Comparison of ENCODE assay signal across 33 cellular contexts in the genomic region with DNA sequence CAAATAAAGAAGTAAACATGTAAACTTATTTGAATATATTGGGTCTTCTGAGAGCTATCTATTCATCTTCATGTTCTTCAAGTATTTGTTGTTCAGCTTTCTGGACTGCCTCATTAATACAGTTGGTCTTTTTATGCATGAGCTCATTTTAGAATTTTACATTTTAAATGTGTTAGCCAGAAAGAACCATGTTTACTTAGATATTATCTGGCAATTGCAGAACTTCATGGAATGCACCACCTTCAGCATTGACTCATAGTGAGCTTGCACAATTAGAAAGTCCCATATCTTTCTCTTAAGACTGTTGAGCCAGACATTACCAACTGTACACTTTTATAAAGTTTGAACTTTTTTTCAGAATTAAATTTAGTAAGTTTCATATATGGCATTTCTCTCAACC.
DNase-seq lines count a peak whose midpoint lies in the region; ATAC-seq, FAIRE-seq and TF ChIP-seq lines count a peak whose summit lies in the region.
"Had no signal": no experiment of that assay in that cellular context is flagged by ENCODE, and none has a peak within 500 bp of the region (broad histone marks: within the 10 kb centered on the region; RNA-seq: fewer than 3 reads in every experiment).

No MANE protein-coding gene starts in this region.

- H3K27me3 ChIP-seq in bronchial epithelial cell (ENCODE audit: control insufficient read depth, insufficient read depth, low read length): no peaks in the 10 kb centered on the region
- no peaks in the 10 kb centered on the region for H3K27me3 ChIP-seq in kidney epithelial cell (ENCODE audit: control insufficient read depth, insufficient read depth, low read length)
- H3K27me3 ChIP-seq: BLaER1, foreskin keratinocyte, neutrophil, spleen, tibial artery had no signal

- H3K27ac ChIP-seq in 22Rv1: peak overlapping the region; percentile 22
- H3K27ac ChIP-seq: A549, BLaER1, foreskin keratinocyte, lower lobe of right lung, neutrophil, SK-N-MC, spleen, tibial artery, WERI-Rb-1 had no signal

- DNase-seq in M059J (ENCODE audit: low read depth) (peak; percentile 68), bronchial epithelial cell (ENCODE audit: low read depth) (peak; percentile 59), kidney epithelial cell (ENCODE audit: low read depth) (peak; percentile 19), midbrain (lab: John Stamatoyannopoulos, UW) (no peak)
- no peak for DNase-seq in activated naive CD8-positive, alpha-beta T cell treated with anti-CD3 and anti-CD28 coated beads, Interleukin-2, amount 50 U/mL, for 24 hours
- DNase-seq in stimulated activated naive B cell treated with anti-CD40 and anti-IgM and Interleukin-4, amounts not matched to agents 10 μg/mL and 1 μg/mL and 100 μg/mL, for 72 hours: no peak
- DNase-seq: activated CD4-positive, alpha-beta T cell treated with anti-CD3 and anti-CD28 coated beads, Interleukin-2, amount 10 ng/mL, durations not matched to agents 7 days and 5 days; activated CD8-positive, alpha-beta memory T cell treated with anti-CD3 and anti-CD28 coated beads, Interleukin-2, amount 10 ng/mL, durations not matched to agents 7 days and 5 days; activated naive CD8-positive, alpha-beta T cell treated with anti-CD3 and anti-CD28 coated beads for 36 hours; Caco-2; foreskin keratinocyte; HFFc6; hippocampal formation; Karpas-422; lower lobe of right lung; NCI-H1105; NCI-H2081; NCI-H510A treated with DMSO at 0.1 percent for 48 hours; RPMI8226; spleen; stimulated activated CD4-positive, alpha-beta T cell treated with anti-CD3 and anti-CD28 coated beads, Interleukin-4, amount 100 ng/mL, for 24 hours; T-helper 2 cell; tibial artery; WERI-Rb-1 had no signal

- H3K36me3 Mint-ChIP-seq in activated naive CD8-positive, alpha-beta T cell treated with anti-CD3 and anti-CD28 coated beads, Interleukin-2, amount 50 U/mL, for 24 hours (ENCODE audit: low read depth): no peaks in the 10 kb centered on the region
- no peaks in the 10 kb centered on the region for H3K36me3 Mint-ChIP-seq in stimulated activated naive B cell treated with anti-CD40 and anti-IgM and Interleukin-4, amounts not matched to agents 10 μg/mL and 1 μg/mL and 100 μg/mL, for 72 hours
- H3K36me3 Mint-ChIP-seq: activated CD8-positive, alpha-beta memory T cell treated with anti-CD3 and anti-CD28 coated beads, Interleukin-2, amount 10 ng/mL, durations not matched to agents 7 days and 5 days; activated naive CD8-positive, alpha-beta T cell treated with anti-CD3 and anti-CD28 coated beads for 36 hours; brain had no signal

- no peak overlapping the region for H3K27ac Mint-ChIP-seq in activated naive CD8-positive, alpha-beta T cell treated with anti-CD3 and anti-CD28 coated beads, Interleukin-2, amount 50 U/mL, for 24 hours
- no peak overlapping the region for H3K27ac Mint-ChIP-seq in stimulated activated naive B cell treated with anti-CD40 and anti-IgM and Interleukin-4, amounts not matched to agents 10 μg/mL and 1 μg/mL and 100 μg/mL, for 72 hours
- H3K27ac Mint-ChIP-seq: activated CD4-positive, alpha-beta T cell treated with anti-CD3 and anti-CD28 coated beads, Interleukin-2, amount 10 ng/mL, durations not matched to agents 7 days and 5 days; activated CD8-positive, alpha-beta memory T cell treated with anti-CD3 and anti-CD28 coated beads, Interleukin-2, amount 10 ng/mL, durations not matched to agents 7 days and 5 days; activated naive CD8-positive, alpha-beta T cell treated with anti-CD3 and anti-CD28 coated beads for 36 hours; brain; HFFc6; stimulated activated naive CD8-positive, alpha-beta T cell treated with anti-CD3 and anti-CD28 coated beads, Interleukin-15, Interleukin-2, amounts not matched to agents 100 ng/mL and 50 ng/mL, for 24 hours had no signal

- TF ChIP-seq CTCF in 22Rv1 (IDR thresholded peaks at IDR 0.05): no peak
- no peak for TF ChIP-seq CTCF in bronchial epithelial cell (IDR thresholded peaks at IDR 0.05; ENCODE audit: insufficient read depth, low read length, severe bottlenecking)
- no peak for TF ChIP-seq CTCF in kidney epithelial cell (IDR thresholded peaks at IDR 0.05; ENCODE audit: insufficient read depth, low read length, poor library complexity, severe bottlenecking)

- no peaks in the 10 kb centered on the region for H3K4me1 Mint-ChIP-seq in activated naive CD8-positive, alpha-beta T cell treated with anti-CD3 and anti-CD28 coated beads, Interleukin-2, amount 50 U/mL, for 24 hours
- H3K4me1 Mint-ChIP-seq in stimulated activated naive B cell treated with anti-CD40 and anti-IgM and Interleukin-4, amounts not matched to agents 10 μg/mL and 1 μg/mL and 100 μg/mL, for 72 hours: no peaks in the 10 kb centered on the region
- H3K4me1 Mint-ChIP-seq: activated CD4-positive, alpha-beta T cell treated with anti-CD3 and anti-CD28 coated beads, Interleukin-2, amount 10 ng/mL, durations not matched to agents 7 days and 5 days; activated CD8-positive, alpha-beta memory T cell treated with anti-CD3 and anti-CD28 coated beads, Interleukin-2, amount 10 ng/mL, durations not matched to agents 7 days and 5 days; activated naive CD8-positive, alpha-beta T cell treated with anti-CD3 and anti-CD28 coated beads for 36 hours had no signal

- H3K36me3 ChIP-seq in bronchial epithelial cell (ENCODE audit: control insufficient read depth, insufficient read depth, low read length) (no peaks in the 10 kb centered on the region), kidney epithelial cell (ENCODE audit: control insufficient read depth, insufficient read depth, low read length) (no peaks in the 10 kb centered on the region)
- H3K36me3 ChIP-seq: BLaER1, lower lobe of right lung, neutrophil, spleen, tibial artery, WERI-Rb-1 had no signal

- no peak for FAIRE-seq in bronchial epithelial cell (lab: Jason Lieb, UNC)
- FAIRE-seq: A549, islet of Langerhans had no signal

- H3K27me3 Mint-ChIP-seq in activated naive CD8-positive, alpha-beta T cell treated with anti-CD3 and anti-CD28 coated beads, Interleukin-2, amount 50 U/mL, for 24 hours: no peaks in the 10 kb centered on the region
- no peaks in the 10 kb centered on the region for H3K27me3 Mint-ChIP-seq in stimulated activated naive B cell treated with anti-CD40 and anti-IgM and Interleukin-4, amounts not matched to agents 10 μg/mL and 1 μg/mL and 100 μg/mL, for 72 hours
- H3K27me3 Mint-ChIP-seq: activated CD4-positive, alpha-beta T cell treated with anti-CD3 and anti-CD28 coated beads, Interleukin-2, amount 10 ng/mL, durations not matched to agents 7 days and 5 days; activated CD8-positive, alpha-beta memory T cell treated with anti-CD3 and anti-CD28 coated beads, Interleukin-2, amount 10 ng/mL, durations not matched to agents 7 days and 5 days; activated naive CD8-positive, alpha-beta T cell treated with anti-CD3 and anti-CD28 coated beads for 36 hours; brain; stimulated activated naive CD8-positive, alpha-beta T cell treated with anti-CD3 and anti-CD28 coated beads, Interleukin-15, Interleukin-2, amounts not matched to agents 100 ng/mL and 50 ng/mL, for 24 hours had no signal

- H3K9me3 Mint-ChIP-seq in activated naive CD8-positive, alpha-beta T cell treated with anti-CD3 and anti-CD28 coated beads, Interleukin-2, amount 50 U/mL, for 24 hours: no peaks in the 10 kb centered on the region
- no peaks in the 10 kb centered on the region for H3K9me3 Mint-ChIP-seq in stimulated activated naive B cell treated with anti-CD40 and anti-IgM and Interleukin-4, amounts not matched to agents 10 μg/mL and 1 μg/mL and 100 μg/mL, for 72 hours
- H3K9me3 Mint-ChIP-seq: activated CD4-positive, alpha-beta T cell treated with anti-CD3 and anti-CD28 coated beads, Interleukin-2, amount 10 ng/mL, durations not matched to agents 7 days and 5 days; activated naive CD8-positive, alpha-beta T cell treated with anti-CD3 and anti-CD28 coated beads for 36 hours; brain had no signal

- H3K4me3 Mint-ChIP-seq in activated naive CD8-positive, alpha-beta T cell treated with anti-CD3 and anti-CD28 coated beads, Interleukin-2, amount 50 U/mL, for 24 hours: no peak overlapping the region
- H3K4me3 Mint-ChIP-seq in stimulated activated naive B cell treated with anti-CD40 and anti-IgM and Interleukin-4, amounts not matched to agents 10 μg/mL and 1 μg/mL and 100 μg/mL, for 72 hours: no peak overlapping the region
- H3K4me3 Mint-ChIP-seq: activated CD4-positive, alpha-beta T cell treated with anti-CD3 and anti-CD28 coated beads, Interleukin-2, amount 10 ng/mL, durations not matched to agents 7 days and 5 days; activated CD8-positive, alpha-beta memory T cell treated with anti-CD3 and anti-CD28 coated beads, Interleukin-2, amount 10 ng/mL, durations not matched to agents 7 days and 5 days; activated naive CD8-positive, alpha-beta T cell treated with anti-CD3 and anti-CD28 coated beads for 36 hours; brain; HFFc6; stimulated activated naive CD8-positive, alpha-beta T cell treated with anti-CD3 and anti-CD28 coated beads, Interleukin-15, Interleukin-2, amounts not matched to agents 100 ng/mL and 50 ng/mL, for 24 hours had no signal

- ATAC-seq in HG03521 (IDR thresholded peaks at IDR 0.05; ENCODE audit: unreplicated experiment): no peak
- ATAC-seq in activated naive CD8-positive, alpha-beta T cell treated with anti-CD3 and anti-CD28 coated beads, Interleukin-2, amount 50 U/mL, for 24 hours: no peak
- no peak for ATAC-seq in stimulated activated naive B cell treated with anti-CD40 and anti-IgM and Interleukin-4, amounts not matched to agents 10 μg/mL and 1 μg/mL and 100 μg/mL, for 72 hours (replicated peaks)
- ATAC-seq: A549; activated CD8-positive, alpha-beta memory T cell treated with anti-CD3 and anti-CD28 coated beads, Interleukin-2, amount 10 ng/mL, durations not matched to agents 7 days and 5 days; foreskin keratinocyte; lower lobe of right lung had no signal

- H3K4me3 ChIP-seq in bronchial epithelial cell (ENCODE audit: low read depth, low read length) (no peak overlapping the region), kidney epithelial cell (ENCODE audit: low read depth, low read length) (no peak overlapping the region)
- H3K4me3 ChIP-seq: A549, BLaER1, lower lobe of right lung, SK-N-MC, spleen, tibial artery had no signal

Comparison
In these comparisons a context has a peak if more than half of its experiments do, and no peak if none do; other contexts are left out.
1. DNase-seq: peak in M059J (single experiment), bronchial epithelial cell (single experiment) and kidney epithelial cell (single experiment); none in activated naive CD8-positive, alpha-beta T cell treated with anti-CD3 and anti-CD28 coated beads, Interleukin-2, amount 50 U/mL, for 24 hours (single experiment), midbrain (single experiment) and stimulated activated naive B cell treated with anti-CD40 and anti-IgM and Interleukin-4, amounts not matched to agents 10 μg/mL and 1 μg/mL and 100 μg/mL, for 72 hours (single experiment).